2 cellular contexts compared by ENCODE assay signal in genomic region chr18:22817844-22818243, GRCh38.
TF ChIP-seq lines count a peak whose summit lies in the region.

No MANE protein-coding gene starts in this region.

TF ChIP-seq in IMR-90, 13 proteins besides CTCF, POLR2A, EP300 and RAD21:
- TF ChIP-seq FOS (IDR thresholded peaks at IDR 0.05; ENCODE audit: low read depth, low read length), result no peak
- no peak for TF ChIP-seq CEBPB (IDR thresholded peaks at IDR 0.05; ENCODE audit: low read depth, low read length)
- no peak for TF ChIP-seq BHLHE40 (IDR thresholded peaks at IDR 0.05; ENCODE audit: low read depth, low read length)

TF ChIP-seq in GM12878, 131 proteins besides CTCF, POLR2A, EP300 and RAD21:
- TF ChIP-seq ZSCAN29 (IDR thresholded peaks at IDR 0.05) (no peak), SRF (IDR thresholded peaks at IDR 0.05; ENCODE audit: low read depth in 2 of 2, low read length in 2 of 2) (no peak), ZNF217 (IDR thresholded peaks at IDR 0.05) (no peak), PKNOX1 (IDR thresholded peaks at IDR 0.05) (0 out of 2 replicates have a peak, but pooled peaks have one; percentile 15), SMARCA5 (IDR thresholded peaks at IDR 0.05) (no peak), ZBTB40 (IDR thresholded peaks at IDR 0.05; ENCODE audit: borderline replicate concordance) (no peak), STAT1 (conservative IDR thresholded peaks at IDR 0.05) (no peak)
- TF ChIP-seq, protein P1, sequence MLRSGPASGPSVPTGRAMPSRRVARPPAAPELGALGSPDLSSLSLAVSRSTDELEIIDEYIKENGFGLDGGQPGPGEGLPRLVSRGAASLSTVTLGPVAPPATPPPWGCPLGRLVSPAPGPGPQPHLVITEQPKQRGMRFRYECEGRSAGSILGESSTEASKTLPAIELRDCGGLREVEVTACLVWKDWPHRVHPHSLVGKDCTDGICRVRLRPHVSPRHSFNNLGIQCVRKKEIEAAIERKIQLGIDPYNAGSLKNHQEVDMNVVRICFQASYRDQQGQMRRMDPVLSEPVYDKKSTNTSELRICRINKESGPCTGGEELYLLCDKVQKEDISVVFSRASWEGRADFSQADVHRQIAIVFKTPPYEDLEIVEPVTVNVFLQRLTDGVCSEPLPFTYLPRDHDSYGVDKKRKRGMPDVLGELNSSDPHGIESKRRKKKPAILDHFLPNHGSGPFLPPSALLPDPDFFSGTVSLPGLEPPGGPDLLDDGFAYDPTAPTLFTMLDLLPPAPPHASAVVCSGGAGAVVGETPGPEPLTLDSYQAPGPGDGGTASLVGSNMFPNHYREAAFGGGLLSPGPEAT (IDR thresholded peaks at IDR 0.05; ENCODE audit: low read depth), result peak; percentile 64
